ENCODE assay signal across 17 cellular contexts in genomic region chr12:115623764-115624334, GRCh38.
A peak's percentile ranks its signal among the peaks of the same experiment; 100 is the strongest.
DNase-seq lines count a peak whose midpoint lies in the region; FAIRE-seq and TF ChIP-seq lines count a peak whose summit lies in the region.
"Had no signal": no experiment of that assay in that cellular context is flagged by ENCODE, and none has a peak within 500 bp of the region (broad histone marks: within the 10 kb centered on the region; RNA-seq: fewer than 3 reads in every experiment).

No MANE protein-coding gene starts in this region.

- TF ChIP-seq POLR2A in H1 (IDR thresholded peaks at IDR 0.05; ENCODE audit: control extremely low read depth in 1 of 2, low read depth in 2 of 2, low read length in 2 of 2), result no peak

- H3K14ac ChIP-seq in H1 (ENCODE audit: insufficient read length), result no peak overlapping the region

- no peaks in the 10 kb centered on the region for H3K23me2 ChIP-seq in H1 (ENCODE audit: low read depth, low read length)

- H3K9me3 ChIP-seq in H1 (ENCODE audit: insufficient read depth in 2 of 2, low read depth in 1 of 2, low read length in 1 of 2), result peaks cover 0 to 8% of the 10 kb centered on the region in 2 experiments; a peak in 1 of 4 replicates

- DNase-seq in NCI-H69 (lab: John Stamatoyannopoulos, UW) (peak; percentile 30), H1 (ENCODE audit: low read depth in 1 of 2, low spot score in 2 of 2) (peak in 1 of 2 experiments; percentile 61), iPS-NIHi11 (ENCODE audit: low spot score) (peak; percentile 58), retina (peak; percentile 84), germinal center (ENCODE audit: low spot score) (no peak), NCI-H446 treated with DMSO at 0.1 percent for 48 hours (lab: John Stamatoyannopoulos, UW) (no peak), NCI-H1417 (lab: John Stamatoyannopoulos, UW) (no peak)
- no peak for DNase-seq in stimulated activated CD4-positive, alpha-beta T cell treated with anti-CD3 and anti-CD28 coated beads, Interleukin-15, amount 100 ng/mL, for 24 hours
- DNase-seq: activated CD4-positive, alpha-beta T cell treated with anti-CD3 and anti-CD28 coated beads for 36 hours; activated CD8-positive, alpha-beta memory T cell treated with anti-CD3 and anti-CD28 coated beads, Interleukin-2, amount 50 U/mL, for 48 hours; activated naive CD4-positive, alpha-beta T cell treated with anti-CD3 and anti-CD28 coated beads, Interleukin-2, amount 50 U/mL, for 16 hours; EL; HFFc6; NCI-H187 treated with DMSO at 0.1 percent for 48 hours; NCI-H524; stimulated activated naive B cell treated with anti-CD40 and anti-IgM and Interleukin-4, amounts not matched to agents 10 μg/mL and 1 μg/mL and 100 μg/mL, for 72 hours; tibial artery had no signal

- no peaks in the 10 kb centered on the region for H3K36me3 ChIP-seq in H1 (ENCODE audit: control insufficient read depth in 2 of 4, insufficient read depth in 4 of 4, low read length in 3 of 4)
- H3K36me3 ChIP-seq: tibial artery had no signal

- no peaks in the 10 kb centered on the region for H3K79me1 ChIP-seq in H1 (ENCODE audit: low read depth, low read length)

- TF ChIP-seq CTCF in H1 (IDR thresholded peaks at IDR 0.05; ENCODE audit: control extremely low read depth in 1 of 3, insufficient read depth in 1 of 3, low read depth in 1 of 3, low read length in 3 of 3), result no peak

- peaks cover 0 to 3% (median 1%) of the 10 kb centered on the region in 4 experiments; a peak in 3 of 7 replicates for H3K4me1 ChIP-seq in H1 (replicated peaks in 1 of 4; ENCODE audit: control insufficient read depth in 3 of 4, insufficient read depth in 4 of 4, low read length in 3 of 4)
- H3K4me1 ChIP-seq: tibial artery had no signal

- H4K20me1 ChIP-seq in H1 (replicated peaks in 1 of 2; ENCODE audit: control insufficient read depth in 1 of 2, insufficient read depth in 2 of 2, low read length in 2 of 2), result no peaks in the 10 kb centered on the region

- no peak for TF ChIP-seq RAD21 in H1 (IDR thresholded peaks at IDR 0.05 in 1 of 2, conservative IDR thresholded peaks at IDR 0.05 in 1 of 2; ENCODE audit: low read depth in 2 of 2, low read length in 2 of 2)

- H3K4me2 ChIP-seq in H1 (ENCODE audit: insufficient read depth in 1 of 2, low read depth in 2 of 2, low read length in 2 of 2), result no peak overlapping the region

- TF ChIP-seq EP300 in H1 (IDR thresholded peaks at IDR 0.05; ENCODE audit: borderline replicate concordance in 1 of 2, low read depth in 2 of 2, low read length in 2 of 2), result no peak

- 0 out of 2 replicates have a peak overlapping the region, but pooled peaks have one; percentile 47 for H2AFZ ChIP-seq in H1 (ENCODE audit: low read length)

- CTCF ChIA-PET in H1 (lab: Charles Lee; ENCODE audit: partially characterized antibody), result interaction anchor here (0.6 to 1.6 kb wide), 5 partner anchors 10 to 319 kb away, joined by 3 read pairs; no protein-coding TSS in a partner anchor

- H4K91ac ChIP-seq in H1 (replicated peaks; ENCODE audit: insufficient read length, low read length), result no peak overlapping the region

- no peak overlapping the region for H2BK12ac ChIP-seq in H1 (ENCODE audit: low read depth, low read length)

- no peak overlapping the region for H3K27ac ChIP-seq in H1 (ENCODE audit: low read depth, low read length)
- H3K27ac ChIP-seq: tibial artery had no signal

- no peak overlapping the region for H2BK15ac ChIP-seq in H1 (ENCODE audit: low read length)

- H3K4me3 ChIP-seq in H1 (ENCODE audit: extremely low read depth in 1 of 4, insufficient read depth in 2 of 4, low read depth in 3 of 4, low read length in 4 of 4), result no peak overlapping the region
- H3K4me3 ChIP-seq: tibial artery had no signal

- WGBS in H1 (ENCODE audit: extremely low coverage in 1 of 2, insufficient coverage in 1 of 2, insufficient read length in 1 of 2, insufficient replicate concordance in 2 of 2, low coverage in 1 of 2, low lambda C conversion rate in 2 of 2, missing lambda C conversion rate in 1 of 2), 2 experiments, result 83% methylated on average over 17 of the region's 18 CpGs; no CpG with 5 or more reads in 1 of the 2 experiments

- no peak overlapping the region for H3K4ac ChIP-seq in H1 (replicated peaks; ENCODE audit: insufficient read length, low read depth, low read length)

- H4K8ac ChIP-seq in H1 (ENCODE audit: extremely low read depth, insufficient read depth, low read length), result 0 out of 2 replicates have a peak overlapping the region, but pooled peaks have one; percentile 1

- H3K18ac ChIP-seq in H1 (ENCODE audit: extremely low read depth, low read length), result no peak overlapping the region

- no peak overlapping the region for H2AK5ac ChIP-seq in H1 (ENCODE audit: low read depth, low read length)

- no peaks in the 10 kb centered on the region for H3K79me2 ChIP-seq in H1 (ENCODE audit: control insufficient read depth in 1 of 2, insufficient read depth in 2 of 2, low read length in 2 of 2)

- H2BK5ac ChIP-seq in H1 (ENCODE audit: low read depth, low read length), result no peak overlapping the region

- H3K56ac ChIP-seq in H1 (replicated peaks; ENCODE audit: insufficient read length, low read depth, low read length), result no peak overlapping the region

- no peak for FAIRE-seq in H1 (lab: Jason Lieb, UNC)

- H4K5ac ChIP-seq in H1 (ENCODE audit: insufficient read length, low read depth, low read length), result no peak overlapping the region

- H3K23ac ChIP-seq in H1 (ENCODE audit: insufficient read length), result no peak overlapping the region

- peak overlapping the region; percentile 40; the same call in 1 of the 2 replicates for H2BK20ac ChIP-seq in H1 (ENCODE audit: low read length)

- H2BK120ac ChIP-seq in H1 (replicated peaks; ENCODE audit: low read depth, low read length), result no peak overlapping the region

- no peak overlapping the region; a peak in 2 of 7 replicates for H3K9ac ChIP-seq in H1 (replicated peaks in 1 of 4; ENCODE audit: extremely low read depth in 1 of 4, low read depth in 3 of 4, low read length in 3 of 4)

- no peaks in the 10 kb centered on the region; a peak in 1 of 7 replicates for H3K27me3 ChIP-seq in H1 (replicated peaks in 1 of 4; ENCODE audit: control insufficient read depth in 3 of 4, extremely low read depth in 1 of 4, insufficient read depth in 3 of 4, low read length in 3 of 4)

- POLR2A ChIA-PET in H1 (lab: Charles Lee; ENCODE audit: partially characterized antibody), result no interaction called here

TF ChIP-seq in H1, 55 proteins besides CTCF, POLR2A, EP300 and RAD21:
- TF ChIP-seq TEAD4 (IDR thresholded peaks at IDR 0.05; ENCODE audit: low read depth, low read length) (peak; percentile 37; the same call in 1 of the 2 replicates), HDAC2 (IDR thresholded peaks at IDR 0.05; ENCODE audit: borderline replicate concordance in 1 of 2, low read depth in 2 of 2, low read length in 2 of 2) (no peak), KDM1A (IDR thresholded peaks at IDR 0.05; ENCODE audit: borderline replicate concordance, low read length) (peak; percentile 87; the same call in 1 of the 2 replicates)

Comparison
In these comparisons a context has a peak if more than half of its experiments do, and no peak if none do; other contexts are left out.
1. DNase-seq: peak in NCI-H69 (single experiment), iPS-NIHi11 (single experiment) and retina (single experiment); none in stimulated activated CD4-positive, alpha-beta T cell treated with anti-CD3 and anti-CD28 coated beads, Interleukin-15, amount 100 ng/mL, for 24 hours (single experiment), germinal center (single experiment), NCI-H446 treated with DMSO at 0.1 percent for 48 hours (single experiment) and NCI-H1417 (0 of 3).